In the genomic region with DNA sequence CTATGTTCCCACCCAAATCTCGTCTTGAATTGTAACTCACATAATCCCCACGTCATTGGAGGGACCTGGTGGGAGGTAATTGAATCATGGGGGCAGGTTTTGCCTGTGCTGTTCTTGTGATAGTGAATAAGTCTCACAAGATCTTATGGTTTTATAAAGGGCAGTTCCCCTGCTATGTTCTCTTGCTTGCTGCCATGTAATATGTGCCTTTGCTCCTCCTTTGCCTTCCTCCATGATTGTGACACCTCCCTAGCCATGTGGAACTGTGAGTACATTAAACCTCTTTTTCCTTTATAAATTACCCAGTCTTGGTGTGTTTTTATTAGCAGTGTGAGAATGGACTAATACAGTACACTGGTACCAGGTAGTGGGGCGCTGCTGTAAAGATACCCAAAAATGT, we compare ENCODE assay signal across 29 cellular contexts.
DNase-seq lines count a peak whose midpoint lies in the region; ATAC-seq, FAIRE-seq and TF ChIP-seq lines count a peak whose summit lies in the region.
"Had no signal": no experiment of that assay in that cellular context is flagged by ENCODE, and none has a peak within 500 bp of the region (broad histone marks: within the 10 kb centered on the region; RNA-seq: fewer than 3 reads in every experiment).

No MANE protein-coding gene starts in this region.

- CTCF ChIA-PET in K562 (lab: Yijun Ruan, JAX; ENCODE audit: low intra/inter-chr PET ratio) = no interaction called here

- 60% methylated on average over 3 of the region's 3 CpGs for WGBS in K562 (ENCODE audit: insufficient coverage, low coverage, missing lambda C conversion rate)

- H3K36me3 ChIP-seq in K562 (ENCODE audit: control insufficient read depth, insufficient read depth, low read length) = no peaks in the 10 kb centered on the region
- H3K36me3 ChIP-seq: BE2C; BLaER1; BLaER1 treated with 17β-estradiol and CSF1 and Interleukin-3, amounts not matched to agents 10 nM and 100 nM had no signal

- no peak for ATAC-seq in K562
- ATAC-seq: A549; CD8-positive, alpha-beta T cell had no signal

- DNase-seq in K562 (ENCODE audit: extremely low read depth in 1 of 4, low spot score in 3 of 4) (no peak), putamen (ENCODE audit: low spot score) (no peak)
- DNase-seq: 8988T; ACHN; AML-193; BE2C; C1 segment of cervical spinal cord; Caco-2; Calu3; CD4-positive, alpha-beta memory T cell; CD4-positive, alpha-beta T cell; CD4-positive, CD25-positive, alpha-beta regulatory T cell; CD8-positive, alpha-beta memory T cell; CD8-positive, alpha-beta T cell; COR-L47; DMS 273 treated with DMSO at 0.1 percent for 48 hours; DMS153; DMS53; DMS79; DMS79 treated with DMSO at 0.1 percent for 48 hours; DND-41; EL had no signal

- H3K4me3 ChIP-seq in K562 = no peak overlapping the region
- H3K4me3 ChIP-seq: A549; BLaER1; BLaER1 treated with 17β-estradiol and CSF1 and Interleukin-3, amounts not matched to agents 10 nM and 100 nM had no signal

- TF ChIP-seq CTCF in K562 (IDR thresholded peaks at IDR 0.05 in 2 of 3, conservative IDR thresholded peaks at IDR 0.05 in 1 of 3; ENCODE audit: insufficient read depth in 2 of 3, low read depth in 1 of 3, low read length in 3 of 3) = no peak

- H4K20me1 ChIP-seq in K562 (replicated peaks; ENCODE audit: control insufficient read depth, insufficient read depth, low read length) = no peaks in the 10 kb centered on the region
- H4K20me1 ChIP-seq: BLaER1; BLaER1 treated with 17β-estradiol and CSF1 and Interleukin-3, amounts not matched to agents 10 nM and 100 nM had no signal

- no peak for TF ChIP-seq EP300 in K562 (IDR thresholded peaks at IDR 0.05; ENCODE audit: low read length)

- H3K27me3 ChIP-seq in K562 (ENCODE audit: control insufficient read depth in 2 of 2, insufficient read depth in 2 of 2, low read length in 2 of 2) = no peaks in the 10 kb centered on the region
- H3K27me3 ChIP-seq: BE2C; BLaER1; BLaER1 treated with 17β-estradiol and CSF1 and Interleukin-3, amounts not matched to agents 10 nM and 100 nM had no signal

- in situ Hi-C loops in K562 (cut with MboI) = no loop called here

- H3K27ac ChIP-seq in K562 (ENCODE audit: extremely low read depth, low read depth, low read length) = no peak overlapping the region
- H3K27ac ChIP-seq: 22Rv1; A549; BLaER1; BLaER1 treated with 17β-estradiol and CSF1 and Interleukin-3, amounts not matched to agents 10 nM and 100 nM; C4-2B had no signal

- FAIRE-seq in K562 (lab: Jason Lieb, UNC) = no peak
- FAIRE-seq: A204.1, A549, D721Med had no signal

- H3K79me2 ChIP-seq in K562 (ENCODE audit: control insufficient read depth, insufficient read depth, low read length) = no peaks in the 10 kb centered on the region

- H2AFZ ChIP-seq in K562 (ENCODE audit: low read depth, low read length) = no peak overlapping the region

- H3K9me3 ChIP-seq in K562 (replicated peaks; ENCODE audit: control insufficient read depth, insufficient read depth, low read depth, low read length) = peaks cover 10% of the 10 kb centered on the region
- H3K9me3 ChIP-seq: A549, BE2C had no signal

- no peak overlapping the region for H3K9ac ChIP-seq in K562 (ENCODE audit: insufficient read depth in 1 of 2, low read depth in 2 of 2, low read length in 2 of 2)
- H3K9ac ChIP-seq: BLaER1; BLaER1 treated with 17β-estradiol and CSF1 and Interleukin-3, amounts not matched to agents 10 nM and 100 nM had no signal

- H3K4me2 ChIP-seq in K562 (ENCODE audit: insufficient read depth, low read length) = no peak overlapping the region
- H3K4me2 ChIP-seq: A549; BLaER1; BLaER1 treated with 17β-estradiol and CSF1 and Interleukin-3, amounts not matched to agents 10 nM and 100 nM had no signal

- TF ChIP-seq RAD21 in K562 (CRISPR knock-in tag; conservative IDR thresholded peaks at IDR 0.05 in 1 of 2, IDR thresholded peaks at IDR 0.05 in 1 of 2) = no peak

- intact Hi-C loops in K562 (cut with micrococcal nuclease) = no loop called here

- no peak for TF ChIP-seq POLR2A in K562 (conservative IDR thresholded peaks at IDR 0.05)

- POLR2A ChIA-PET in K562 (lab: Yijun Ruan, JAX) = no interaction called here

- H3K4me1 ChIP-seq in K562 (replicated peaks in 1 of 2; ENCODE audit: control insufficient read depth in 2 of 2, insufficient read depth in 2 of 2, low read length in 2 of 2) = no peaks in the 10 kb centered on the region
- H3K4me1 ChIP-seq: A549; BE2C; BLaER1; BLaER1 treated with 17β-estradiol and CSF1 and Interleukin-3, amounts not matched to agents 10 nM and 100 nM; Caco-2 had no signal

- BruUV-seq in K562 (replicated peaks; lab: Mats Ljungman, UMichigan) = no TSS peak

- H3K9me1 ChIP-seq in K562 (ENCODE audit: control insufficient read depth, insufficient read depth, low read length) = no peaks in the 10 kb centered on the region

TF ChIP-seq in K562, 482 proteins besides CTCF, POLR2A, EP300 and RAD21:
- TF ChIP-seq POLR3A (IDR thresholded peaks at IDR 0.05; ENCODE audit: borderline replicate concordance, extremely low read depth, insufficient read depth, insufficient read length) = no peak
- TF ChIP-seq NFRKB (IDR thresholded peaks at IDR 0.05; ENCODE audit: low read depth) = no peak
- TF ChIP-seq, protein P1, sequence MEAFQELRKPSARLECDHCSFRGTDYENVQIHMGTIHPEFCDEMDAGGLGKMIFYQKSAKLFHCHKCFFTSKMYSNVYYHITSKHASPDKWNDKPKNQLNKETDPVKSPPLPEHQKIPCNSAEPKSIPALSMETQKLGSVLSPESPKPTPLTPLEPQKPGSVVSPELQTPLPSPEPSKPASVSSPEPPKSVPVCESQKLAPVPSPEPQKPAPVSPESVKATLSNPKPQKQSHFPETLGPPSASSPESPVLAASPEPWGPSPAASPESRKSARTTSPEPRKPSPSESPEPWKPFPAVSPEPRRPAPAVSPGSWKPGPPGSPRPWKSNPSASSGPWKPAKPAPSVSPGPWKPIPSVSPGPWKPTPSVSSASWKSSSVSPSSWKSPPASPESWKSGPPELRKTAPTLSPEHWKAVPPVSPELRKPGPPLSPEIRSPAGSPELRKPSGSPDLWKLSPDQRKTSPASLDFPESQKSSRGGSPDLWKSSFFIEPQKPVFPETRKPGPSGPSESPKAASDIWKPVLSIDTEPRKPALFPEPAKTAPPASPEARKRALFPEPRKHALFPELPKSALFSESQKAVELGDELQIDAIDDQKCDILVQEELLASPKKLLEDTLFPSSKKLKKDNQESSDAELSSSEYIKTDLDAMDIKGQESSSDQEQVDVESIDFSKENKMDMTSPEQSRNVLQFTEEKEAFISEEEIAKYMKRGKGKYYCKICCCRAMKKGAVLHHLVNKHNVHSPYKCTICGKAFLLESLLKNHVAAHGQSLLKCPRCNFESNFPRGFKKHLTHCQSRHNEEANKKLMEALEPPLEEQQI (IDR thresholded peaks at IDR 0.05) = 0 out of 2 replicates have a peak, but pooled peaks have one; percentile 29
- TF ChIP-seq, protein P2, sequence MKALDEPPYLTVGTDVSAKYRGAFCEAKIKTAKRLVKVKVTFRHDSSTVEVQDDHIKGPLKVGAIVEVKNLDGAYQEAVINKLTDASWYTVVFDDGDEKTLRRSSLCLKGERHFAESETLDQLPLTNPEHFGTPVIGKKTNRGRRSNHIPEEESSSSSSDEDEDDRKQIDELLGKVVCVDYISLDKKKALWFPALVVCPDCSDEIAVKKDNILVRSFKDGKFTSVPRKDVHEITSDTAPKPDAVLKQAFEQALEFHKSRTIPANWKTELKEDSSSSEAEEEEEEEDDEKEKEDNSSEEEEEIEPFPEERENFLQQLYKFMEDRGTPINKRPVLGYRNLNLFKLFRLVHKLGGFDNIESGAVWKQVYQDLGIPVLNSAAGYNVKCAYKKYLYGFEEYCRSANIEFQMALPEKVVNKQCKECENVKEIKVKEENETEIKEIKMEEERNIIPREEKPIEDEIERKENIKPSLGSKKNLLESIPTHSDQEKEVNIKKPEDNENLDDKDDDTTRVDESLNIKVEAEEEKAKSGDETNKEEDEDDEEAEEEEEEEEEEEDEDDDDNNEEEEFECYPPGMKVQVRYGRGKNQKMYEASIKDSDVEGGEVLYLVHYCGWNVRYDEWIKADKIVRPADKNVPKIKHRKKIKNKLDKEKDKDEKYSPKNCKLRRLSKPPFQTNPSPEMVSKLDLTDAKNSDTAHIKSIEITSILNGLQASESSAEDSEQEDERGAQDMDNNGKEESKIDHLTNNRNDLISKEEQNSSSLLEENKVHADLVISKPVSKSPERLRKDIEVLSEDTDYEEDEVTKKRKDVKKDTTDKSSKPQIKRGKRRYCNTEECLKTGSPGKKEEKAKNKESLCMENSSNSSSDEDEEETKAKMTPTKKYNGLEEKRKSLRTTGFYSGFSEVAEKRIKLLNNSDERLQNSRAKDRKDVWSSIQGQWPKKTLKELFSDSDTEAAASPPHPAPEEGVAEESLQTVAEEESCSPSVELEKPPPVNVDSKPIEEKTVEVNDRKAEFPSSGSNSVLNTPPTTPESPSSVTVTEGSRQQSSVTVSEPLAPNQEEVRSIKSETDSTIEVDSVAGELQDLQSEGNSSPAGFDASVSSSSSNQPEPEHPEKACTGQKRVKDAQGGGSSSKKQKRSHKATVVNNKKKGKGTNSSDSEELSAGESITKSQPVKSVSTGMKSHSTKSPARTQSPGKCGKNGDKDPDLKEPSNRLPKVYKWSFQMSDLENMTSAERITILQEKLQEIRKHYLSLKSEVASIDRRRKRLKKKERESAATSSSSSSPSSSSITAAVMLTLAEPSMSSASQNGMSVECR (CRISPR knock-in tag; IDR thresholded peaks at IDR 0.05) = no peak
- no peak for TF ChIP-seq ZFP30 (CRISPR knock-in tag; IDR thresholded peaks at IDR 0.05; ENCODE audit: borderline replicate concordance)
- TF ChIP-seq ZNF146 (CRISPR knock-in tag; IDR thresholded peaks at IDR 0.05; ENCODE audit: unreplicated experiment) = no peak
- no peak for TF ChIP-seq ZNF766 (CRISPR knock-in tag; conservative IDR thresholded peaks at IDR 0.05)
- TF ChIP-seq, protein P3, sequence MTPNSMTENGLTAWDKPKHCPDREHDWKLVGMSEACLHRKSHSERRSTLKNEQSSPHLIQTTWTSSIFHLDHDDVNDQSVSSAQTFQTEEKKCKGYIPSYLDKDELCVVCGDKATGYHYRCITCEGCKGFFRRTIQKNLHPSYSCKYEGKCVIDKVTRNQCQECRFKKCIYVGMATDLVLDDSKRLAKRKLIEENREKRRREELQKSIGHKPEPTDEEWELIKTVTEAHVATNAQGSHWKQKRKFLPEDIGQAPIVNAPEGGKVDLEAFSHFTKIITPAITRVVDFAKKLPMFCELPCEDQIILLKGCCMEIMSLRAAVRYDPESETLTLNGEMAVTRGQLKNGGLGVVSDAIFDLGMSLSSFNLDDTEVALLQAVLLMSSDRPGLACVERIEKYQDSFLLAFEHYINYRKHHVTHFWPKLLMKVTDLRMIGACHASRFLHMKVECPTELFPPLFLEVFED (CRISPR knock-in tag; conservative IDR thresholded peaks at IDR 0.05) = no peak
- peak; percentile 97 for TF ChIP-seq ZNF431 (CRISPR knock-in tag; IDR thresholded peaks at IDR 0.05)
- no peak for TF ChIP-seq SRSF3 (IDR thresholded peaks at IDR 0.05; ENCODE audit: insufficient read depth, low read length)
- no peak for TF ChIP-seq TSC22D4 (tag; IDR thresholded peaks at IDR 0.05)
TF ChIP-seq in K562: peak in this region for 2.
